Comparison of ENCODE assay signal across 15 cellular contexts in the genomic region with DNA sequence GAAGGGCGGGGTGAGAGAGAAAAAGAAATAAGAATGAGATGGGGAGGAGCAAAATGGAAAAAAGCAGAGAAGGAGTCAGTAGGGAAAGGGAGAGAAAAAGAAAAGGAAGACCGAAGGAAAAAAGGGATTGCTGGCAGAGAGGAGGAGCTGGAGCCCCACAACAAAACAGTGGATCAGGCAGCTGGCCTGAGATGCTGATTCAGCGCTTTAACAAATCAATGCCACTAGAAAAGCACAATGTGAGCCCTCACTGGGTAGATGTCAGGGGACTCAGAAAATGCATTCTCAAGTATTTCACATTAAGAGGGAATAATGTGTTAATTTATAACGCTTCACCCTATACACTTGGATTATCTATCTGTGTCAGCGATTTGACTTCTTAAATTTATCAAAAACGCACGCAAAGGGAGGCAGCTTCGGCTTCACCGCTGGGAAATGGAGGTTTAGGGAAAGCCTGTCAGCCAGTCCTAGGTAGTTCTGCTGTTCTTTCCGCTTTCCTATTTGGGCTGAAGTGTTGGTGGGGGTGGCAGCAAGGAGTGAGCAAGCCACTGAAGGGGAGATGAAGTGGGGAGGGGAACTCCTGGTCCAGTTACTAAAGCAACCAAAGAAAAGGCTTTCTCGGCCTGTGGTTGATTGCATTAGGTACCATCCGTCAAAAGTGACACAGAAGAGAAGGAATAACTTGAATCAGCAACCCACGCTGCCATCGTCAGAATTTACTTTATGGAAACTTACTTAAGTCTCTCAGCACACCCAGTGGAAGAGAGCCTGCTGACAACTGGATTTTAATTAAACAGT.
DNase-seq lines count a peak whose midpoint lies in the region; ATAC-seq and TF ChIP-seq lines count a peak whose summit lies in the region.
"Had no signal": no experiment of that assay in that cellular context is flagged by ENCODE, and none has a peak within 500 bp of the region (broad histone marks: within the 10 kb centered on the region; RNA-seq: fewer than 3 reads in every experiment).

No MANE protein-coding gene starts in this region.

- H3K4me1 ChIP-seq in H9 (ENCODE audit: insufficient read depth, low read length) (peaks cover 14% of the 10 kb centered on the region), iPS-18a (ENCODE audit: control insufficient read depth, low read depth, low read length) (peaks cover 90% of the 10 kb centered on the region)
- H3K4me1 ChIP-seq: breast epithelium had no signal

- WGBS in H9 (ENCODE audit: extremely low coverage, insufficient read length, low lambda C conversion rate), result no CpG with 5 or more reads among the region's 14 CpGs

- H3K4me2 ChIP-seq in H9 (ENCODE audit: insufficient read depth, insufficient read length, low read length), result peak overlapping the region; percentile 56
- H3K4me2 ChIP-seq: KMS-11 had no signal

- no peaks in the 10 kb centered on the region for H3K9me3 Mint-ChIP-seq in H9

- no peaks in the 10 kb centered on the region for H3K36me3 Mint-ChIP-seq in H9 (ENCODE audit: insufficient read depth in 1 of 3, low read depth in 3 of 3)

- H3K79me1 ChIP-seq in H9 (ENCODE audit: insufficient read depth, low read depth, low read length, poor library complexity, severe bottlenecking), result no peaks in the 10 kb centered on the region

- H3K14ac ChIP-seq in H9 (ENCODE audit: insufficient read depth, low read length), result no peak overlapping the region

- H3K4me3 Mint-ChIP-seq in H9, result peak overlapping the region; percentile 48 to 71

- H3K9me3 ChIP-seq in H9 (ENCODE audit: control insufficient read depth, low read depth, low read length) (no peaks in the 10 kb centered on the region), iPS-18a (ENCODE audit: control insufficient read depth, low read depth, low read length) (no peaks in the 10 kb centered on the region)
- H3K9me3 ChIP-seq: breast epithelium, tibial nerve had no signal

- H4K5ac ChIP-seq in H9 (ENCODE audit: insufficient read length, low read depth, low read length), result peak overlapping the region; percentile 11

- H3K79me2 ChIP-seq in H9 (ENCODE audit: insufficient read depth, low read length), result no peaks in the 10 kb centered on the region

- no peaks in the 10 kb centered on the region for H3K36me3 ChIP-seq in iPS-18a (ENCODE audit: control insufficient read depth, low read depth, low read length)
- H3K36me3 ChIP-seq: breast epithelium, tibial nerve had no signal

- peak overlapping the region; percentile 56 for H3K18ac ChIP-seq in H9 (ENCODE audit: insufficient read length, low read depth, low read length)

- H2BK12ac ChIP-seq in H9 (ENCODE audit: insufficient read length, low read depth, low read length), result peak overlapping the region; percentile 27

- H3K4me1 Mint-ChIP-seq in H9, result peaks cover 84 to 92% of the 10 kb centered on the region in 2 experiments

- H3K56ac ChIP-seq in H9 (ENCODE audit: insufficient read length, low read depth, low read length), result no peak overlapping the region

- H3K4ac ChIP-seq in H9 (ENCODE audit: low read depth, low read length), result no peak overlapping the region

- peaks cover 3% of the 10 kb centered on the region for H3K23me2 ChIP-seq in H9 (ENCODE audit: insufficient read length, low read depth, low read length, poor library complexity, severe bottlenecking)

- H3K27ac ChIP-seq in H9 (ENCODE audit: insufficient read length, low read depth, low read length) (peak overlapping the region; percentile 98), iPS-18a (ENCODE audit: low read length) (peak overlapping the region; percentile 52)
- H3K27ac ChIP-seq: KMS-11 had no signal

- no peaks in the 10 kb centered on the region for H4K20me1 ChIP-seq in H9 (ENCODE audit: control insufficient read depth, insufficient read depth, insufficient read length)

- peak overlapping the region; percentile 14 for H2BK5ac ChIP-seq in H9 (ENCODE audit: insufficient read length, low read length)

- peak overlapping the region; percentile 94 to 100 (median 99) for H3K27ac Mint-ChIP-seq in H9

- no peaks in the 10 kb centered on the region for H3K27me3 ChIP-seq in H9 (ENCODE audit: insufficient read depth, low read length)
- no peaks in the 10 kb centered on the region for H3K27me3 ChIP-seq in iPS-18a (ENCODE audit: control insufficient read depth, insufficient read depth, low read length)
- H3K27me3 ChIP-seq: breast epithelium, tibial nerve had no signal

- DNase-seq in H9, result peak; percentile 75
- peak; percentile 96 for DNase-seq in amniotic epithelial cell (ENCODE audit: low read depth)
- peak; percentile 73 for DNase-seq in renal cortical epithelial cell (ENCODE audit: low read depth)
- no peak for DNase-seq in NCI-H510A (lab: John Stamatoyannopoulos, UW)
- no peak for DNase-seq in activated effector memory CD4-positive, alpha-beta T cell treated with anti-CD3 and anti-CD28 coated beads, Interleukin-2, amount 50 U/mL, for 16 hours
- DNase-seq: activated CD8-positive, alpha-beta memory T cell treated with anti-CD3 and anti-CD28 coated beads, Interleukin-2, amount 50 U/mL, for 48 hours; C1 segment of cervical spinal cord; NCI-H2081 treated with DMSO at 0.1 percent for 48 hours had no signal

- peak overlapping the region; percentile 8 for H3K9ac ChIP-seq in H9 (ENCODE audit: extremely low read depth, insufficient read length, low read length)
- peak overlapping the region; percentile 55 for H3K9ac ChIP-seq in iPS-18a (ENCODE audit: low read length)
- H3K9ac ChIP-seq: KMS-11 had no signal

- H3K4me3 ChIP-seq in iPS-18a (ENCODE audit: low read length), result peak overlapping the region; percentile 36
- H3K4me3 ChIP-seq: breast epithelium, tibial nerve had no signal

- no peak overlapping the region for H4K91ac ChIP-seq in H9 (ENCODE audit: insufficient read length, low read depth, low read length)

- no peak overlapping the region for H3T11ph ChIP-seq in H9 (ENCODE audit: low read length)

- no peak overlapping the region for H2BK15ac ChIP-seq in H9 (ENCODE audit: low read depth, low read length)

- no peak; the same call in 2 of the 3 replicates for TF ChIP-seq CTCF in H9 (conservative IDR thresholded peaks at IDR 0.05)

- H4K8ac ChIP-seq in H9 (replicated peaks; ENCODE audit: insufficient read length, low read depth, low read length), result no peak overlapping the region

- H2BK120ac ChIP-seq in H9 (ENCODE audit: low read depth, low read length, poor library complexity, severe bottlenecking), result no peak overlapping the region

- no peak overlapping the region for H3K23ac ChIP-seq in H9 (ENCODE audit: insufficient read length, low read depth, low read length)

- no peak for ATAC-seq in GM18519 (IDR thresholded peaks at IDR 0.05; ENCODE audit: low FRiP score, unreplicated experiment)
- no peak for ATAC-seq in GM21381 (IDR thresholded peaks at IDR 0.05; ENCODE audit: unreplicated experiment)
- ATAC-seq: left lobe of liver had no signal

- H2BK20ac ChIP-seq in H9 (ENCODE audit: low read depth, low read length, poor library complexity, severe bottlenecking), result no peak overlapping the region

- H2AK5ac ChIP-seq in H9 (ENCODE audit: insufficient read length, low read length), result peak overlapping the region; percentile 58

- H2AFZ ChIP-seq in H9 (ENCODE audit: low read length), result no peak overlapping the region

- H3K27me3 Mint-ChIP-seq in H9 (ENCODE audit: low read depth), result no peaks in the 10 kb centered on the region

Comparison
In these comparisons a context has a peak if more than half of its experiments do, and no peak if none do; other contexts are left out.
1. DNase-seq: peak in H9 (single experiment), amniotic epithelial cell (single experiment) and renal cortical epithelial cell (single experiment); none in NCI-H510A (single experiment) and activated effector memory CD4-positive, alpha-beta T cell treated with anti-CD3 and anti-CD28 coated beads, Interleukin-2, amount 50 U/mL, for 16 hours (single experiment).